Comparison of ENCODE assay signal across 16 cellular contexts in genomic region chr5:29460946-29461538, GRCh38.
DNase-seq lines count a peak whose midpoint lies in the region; TF ChIP-seq lines count a peak whose summit lies in the region.
"Had no signal": no experiment of that assay in that cellular context is flagged by ENCODE, and none has a peak within 500 bp of the region (broad histone marks: within the 10 kb centered on the region; RNA-seq: fewer than 3 reads in every experiment).

No MANE protein-coding gene starts in this region.

- H3K4me1 Mint-ChIP-seq in H9 = no peaks in the 10 kb centered on the region
- H3K4me1 Mint-ChIP-seq: CD4-positive, alpha-beta memory T cell had no signal

- no peak overlapping the region for H3K4me3 ChIP-seq in mesendoderm (ENCODE audit: low read length)
- no peak overlapping the region for H3K4me3 ChIP-seq in neuronal stem cell (ENCODE audit: low read length in 2 of 2)
- H3K4me3 ChIP-seq: HAP-1 had no signal

- H3K9ac ChIP-seq in H9 (ENCODE audit: extremely low read depth, insufficient read length, low read length) = no peak overlapping the region
- no peak overlapping the region for H3K9ac ChIP-seq in mesendoderm (ENCODE audit: low read length)
- H3K9ac ChIP-seq in neuronal stem cell (ENCODE audit: low read depth, low read length, poor library complexity) = no peak overlapping the region

- no peak overlapping the region for H3T11ph ChIP-seq in H9 (ENCODE audit: low read length)

- H2BK5ac ChIP-seq in H9 (ENCODE audit: insufficient read length, low read length) = no peak overlapping the region
- H2BK5ac ChIP-seq in mesendoderm (ENCODE audit: low read length) = no peak overlapping the region
- H2BK5ac ChIP-seq in neuronal stem cell (ENCODE audit: low read length) = no peak overlapping the region

- H3K27me3 ChIP-seq in H9 (ENCODE audit: insufficient read depth, low read length) (no peaks in the 10 kb centered on the region), mesendoderm (ENCODE audit: insufficient read depth, low read length, poor library complexity) (no peaks in the 10 kb centered on the region), neuronal stem cell (ENCODE audit: control insufficient read depth in 3 of 3, insufficient read depth in 3 of 3, low read depth in 1 of 3, low read length in 3 of 3) (no peaks in the 10 kb centered on the region)

- H3K79me1 ChIP-seq in H9 (ENCODE audit: insufficient read depth, low read depth, low read length, poor library complexity, severe bottlenecking) (no peaks in the 10 kb centered on the region), mesendoderm (ENCODE audit: low read length) (no peaks in the 10 kb centered on the region), neuronal stem cell (ENCODE audit: low read depth, low read length) (no peaks in the 10 kb centered on the region)

- H4K20me1 ChIP-seq in H9 (ENCODE audit: control insufficient read depth, insufficient read depth, insufficient read length) = no peaks in the 10 kb centered on the region

- H4K5ac ChIP-seq in H9 (ENCODE audit: insufficient read length, low read depth, low read length) (peak overlapping the region; percentile 37), mesendoderm (ENCODE audit: low read length) (no peak overlapping the region)

- H2BK120ac ChIP-seq in H9 (ENCODE audit: low read depth, low read length, poor library complexity, severe bottlenecking) (no peak overlapping the region), mesendoderm (ENCODE audit: low read depth, low read length) (no peak overlapping the region), neuronal stem cell (ENCODE audit: low read depth, low read length) (no peak overlapping the region)

- H3K9me3 Mint-ChIP-seq in H9 = no peaks in the 10 kb centered on the region
- H3K9me3 Mint-ChIP-seq: HFFc6 had no signal

- no peaks in the 10 kb centered on the region for H3K36me3 ChIP-seq in mesendoderm (ENCODE audit: control insufficient read depth, insufficient read depth, low read length)
- no peaks in the 10 kb centered on the region for H3K36me3 ChIP-seq in neuronal stem cell (replicated peaks in 1 of 2; ENCODE audit: control insufficient read depth in 2 of 2, insufficient read depth in 2 of 2, low read length in 2 of 2)
- H3K36me3 ChIP-seq: HAP-1 had no signal

- H3K56ac ChIP-seq in H9 (ENCODE audit: insufficient read length, low read depth, low read length) (no peak overlapping the region), mesendoderm (ENCODE audit: low read length) (peak overlapping the region; percentile 47)

- no peaks in the 10 kb centered on the region for H3K4me1 ChIP-seq in H9 (ENCODE audit: insufficient read depth, low read length)
- H3K4me1 ChIP-seq in mesendoderm (ENCODE audit: control insufficient read depth, low read depth, low read length) = no peaks in the 10 kb centered on the region
- peaks cover 0 to 2% of the 10 kb centered on the region in 2 donors for H3K4me1 ChIP-seq in neuronal stem cell (ENCODE audit: control insufficient read depth in 2 of 2, insufficient read depth in 1 of 2, low read depth in 1 of 2, low read length in 2 of 2)
- H3K4me1 ChIP-seq: HAP-1 had no signal

- no CpG with 5 or more reads among the region's 4 CpGs for WGBS in H9 (ENCODE audit: extremely low coverage, insufficient read length, low lambda C conversion rate)
- WGBS in mesendoderm (ENCODE audit: extremely low coverage, insufficient coverage, low lambda C conversion rate) = no CpG with 5 or more reads among the region's 4 CpGs
- no CpG with 5 or more reads among the region's 4 CpGs for WGBS in neuronal stem cell (ENCODE audit: extremely low coverage in 2 of 2, insufficient read length in 2 of 2, insufficient replicate concordance in 1 of 2), 2 donors

- no peak overlapping the region for H2BK12ac ChIP-seq in H9 (ENCODE audit: insufficient read length, low read depth, low read length)
- H2BK12ac ChIP-seq in neuronal stem cell (ENCODE audit: low read length) = no peak overlapping the region

- no peak overlapping the region for H3K4me3 Mint-ChIP-seq in H9
- H3K4me3 Mint-ChIP-seq: CD4-positive, alpha-beta memory T cell; HFFc6 had no signal

- no peaks in the 10 kb centered on the region for H3K9me3 ChIP-seq in H9 (ENCODE audit: control insufficient read depth, low read depth, low read length)
- no peaks in the 10 kb centered on the region for H3K9me3 ChIP-seq in neuronal stem cell (replicated peaks in 1 of 2; ENCODE audit: control insufficient read depth in 2 of 2, insufficient read depth in 1 of 2, low read depth in 1 of 2, low read length in 2 of 2)
- H3K9me3 ChIP-seq: HAP-1 had no signal

- H3K79me2 ChIP-seq in H9 (ENCODE audit: insufficient read depth, low read length) (no peaks in the 10 kb centered on the region), mesendoderm (ENCODE audit: control insufficient read depth, insufficient read depth, low read length) (no peaks in the 10 kb centered on the region)

- no peaks in the 10 kb centered on the region for H3K23me2 ChIP-seq in H9 (ENCODE audit: insufficient read length, low read depth, low read length, poor library complexity, severe bottlenecking)

- TF ChIP-seq CTCF in H9 (conservative IDR thresholded peaks at IDR 0.05) = no peak

- no peak overlapping the region for H3K27ac Mint-ChIP-seq in H9
- H3K27ac Mint-ChIP-seq: CD4-positive, alpha-beta memory T cell; HFFc6 had no signal

- no peak overlapping the region for H2AFZ ChIP-seq in H9 (ENCODE audit: low read length)
- peak overlapping the region; percentile 32 for H2AFZ ChIP-seq in neuronal stem cell (ENCODE audit: low read length)

- H2BK15ac ChIP-seq in H9 (ENCODE audit: low read depth, low read length) = no peak overlapping the region
- no peak overlapping the region for H2BK15ac ChIP-seq in mesendoderm (replicated peaks; ENCODE audit: low read depth)
- no peak overlapping the region for H2BK15ac ChIP-seq in neuronal stem cell (ENCODE audit: low read length)

- H3K27me3 Mint-ChIP-seq in H9 (ENCODE audit: low read depth) = no peaks in the 10 kb centered on the region
- H3K27me3 Mint-ChIP-seq: CD4-positive, alpha-beta memory T cell had no signal

- H4K8ac ChIP-seq in H9 (replicated peaks; ENCODE audit: insufficient read length, low read depth, low read length) (no peak overlapping the region), mesendoderm (ENCODE audit: low read depth, low read length) (no peak overlapping the region), neuronal stem cell (ENCODE audit: low read depth, low read length) (no peak overlapping the region)

- H4K91ac ChIP-seq in H9 (ENCODE audit: insufficient read length, low read depth, low read length) = no peak overlapping the region
- H4K91ac ChIP-seq in neuronal stem cell (ENCODE audit: low read depth, low read length, poor library complexity) = no peak overlapping the region

- H3K36me3 Mint-ChIP-seq in H9 (ENCODE audit: insufficient read depth in 1 of 3, low read depth in 3 of 3) = no peaks in the 10 kb centered on the region
- H3K36me3 Mint-ChIP-seq: CD4-positive, alpha-beta memory T cell had no signal

- H3K18ac ChIP-seq in H9 (ENCODE audit: insufficient read length, low read depth, low read length) = no peak overlapping the region
- H3K18ac ChIP-seq in mesendoderm (ENCODE audit: low read length) = no peak overlapping the region
- no peak overlapping the region for H3K18ac ChIP-seq in neuronal stem cell (ENCODE audit: low read length)

- no peak overlapping the region for H3K4ac ChIP-seq in H9 (ENCODE audit: low read depth, low read length)
- H3K4ac ChIP-seq in mesendoderm (ENCODE audit: low read depth, low read length) = no peak overlapping the region
- no peak overlapping the region for H3K4ac ChIP-seq in neuronal stem cell (ENCODE audit: low read length)

- DNase-seq in H9 (no peak), mesendoderm (peak; percentile 81), neuronal stem cell (ENCODE audit: low spot score) (no peak), NCI-H524 (lab: John Stamatoyannopoulos, UW) (no peak), GF-D8 (lab: John Stamatoyannopoulos, UW) (no peak), OCI-M2 (lab: John Stamatoyannopoulos, UW; ENCODE audit: unreplicated experiment) (no peak), epidermal melanocyte (ENCODE audit: insufficient read length, low spot score) (no peak)
- DNase-seq: C1 segment of cervical spinal cord; Calu3; CD4-positive, alpha-beta memory T cell; COR-L47; DMS53; DMS79 treated with DMSO at 0.1 percent for 48 hours; GOT3; HFFc6 had no signal

- H3K14ac ChIP-seq in H9 (ENCODE audit: insufficient read depth, low read length) (no peak overlapping the region), neuronal stem cell (ENCODE audit: low read length) (no peak overlapping the region)

- no peak overlapping the region for H2BK20ac ChIP-seq in H9 (ENCODE audit: low read depth, low read length, poor library complexity, severe bottlenecking)

- H2AK5ac ChIP-seq in H9 (ENCODE audit: insufficient read length, low read length) (no peak overlapping the region), mesendoderm (ENCODE audit: low read length) (no peak overlapping the region), neuronal stem cell (ENCODE audit: low read depth, low read length) (no peak overlapping the region)

- H3K4me2 ChIP-seq in H9 (ENCODE audit: insufficient read depth, insufficient read length, low read length) (no peak overlapping the region), mesendoderm (ENCODE audit: low read length) (no peak overlapping the region), neuronal stem cell (ENCODE audit: insufficient read depth, low read length, poor library complexity, severe bottlenecking) (no peak overlapping the region)

- no peak overlapping the region for H3K23ac ChIP-seq in H9 (ENCODE audit: insufficient read length, low read depth, low read length)
- H3K23ac ChIP-seq in mesendoderm (ENCODE audit: low read length) = no peak overlapping the region
- H3K23ac ChIP-seq in neuronal stem cell (ENCODE audit: low read depth, low read length, poor library complexity) = no peak overlapping the region

- H3K27ac ChIP-seq in H9 (ENCODE audit: insufficient read length, low read depth, low read length) (no peak overlapping the region), mesendoderm (ENCODE audit: low read depth, low read length) (no peak overlapping the region), neuronal stem cell (replicated peaks; ENCODE audit: low read length) (no peak overlapping the region)
